ENCODE assay signal across 1 cellular context in the genomic region with DNA sequence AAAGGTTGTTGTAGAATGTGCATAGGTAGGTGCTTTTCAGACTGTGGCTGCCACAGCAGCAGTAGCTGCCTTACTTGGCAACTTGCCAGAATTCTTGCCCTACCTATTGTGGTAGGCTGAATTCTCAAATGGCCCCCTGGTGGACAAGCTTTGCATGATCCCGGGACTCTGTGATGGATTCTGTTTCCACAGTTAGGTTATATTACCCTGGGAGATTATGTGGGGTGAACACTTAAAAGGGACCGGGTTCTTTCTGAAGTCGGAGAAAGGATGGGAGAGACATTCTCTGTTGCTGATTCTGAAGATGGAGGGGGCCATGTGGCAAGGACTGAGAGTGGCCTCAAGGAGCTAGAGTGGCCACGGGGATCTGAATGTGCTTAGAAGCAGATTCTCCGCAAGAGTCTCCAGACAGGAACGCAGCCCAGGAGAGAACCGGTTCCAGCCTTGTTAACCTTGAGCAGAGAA.
TF ChIP-seq lines count a peak whose summit lies in the region.

No MANE protein-coding gene starts in this region.

TF ChIP-seq in HepG2, 621 proteins besides CTCF, POLR2A, EP300 and RAD21 (continued from another document):
- 0 out of 2 replicates have a peak, but pooled peaks have one; percentile 26 for TF ChIP-seq ZGPAT (CRISPR knock-in tag; IDR thresholded peaks at IDR 0.05)
- TF ChIP-seq FOSL2 (CRISPR knock-in tag; IDR thresholded peaks at IDR 0.05) = peak; percentile 23; the same call in 1 of the 2 replicates
- no peak for TF ChIP-seq ZNF660 (CRISPR knock-in tag; IDR thresholded peaks at IDR 0.05; ENCODE audit: borderline replicate concordance, low read depth)
- no peak for TF ChIP-seq TOPORS (CRISPR knock-in tag; IDR thresholded peaks at IDR 0.05)
- TF ChIP-seq SAFB2 (CRISPR knock-in tag; IDR thresholded peaks at IDR 0.05; ENCODE audit: borderline replicate concordance, low read depth) = no peak
- no peak for TF ChIP-seq ZNF225 (CRISPR knock-in tag; IDR thresholded peaks at IDR 0.05)
- TF ChIP-seq NR2F6 (IDR thresholded peaks at IDR 0.05) = no peak; the same call in 1 of the 2 replicates
- no peak for TF ChIP-seq NR2F6 (CRISPR knock-in tag; IDR thresholded peaks at IDR 0.05)
- no peak for TF ChIP-seq ATAD3A (CRISPR knock-in tag; IDR thresholded peaks at IDR 0.05)
- TF ChIP-seq MTA1 (CRISPR knock-in tag; IDR thresholded peaks at IDR 0.05; ENCODE audit: borderline replicate concordance) = no peak
- TF ChIP-seq ATF2 (CRISPR knock-in tag; IDR thresholded peaks at IDR 0.05) = 0 out of 2 replicates have a peak, but pooled peaks have one; percentile 28
- TF ChIP-seq THAP11 (CRISPR knock-in tag; IDR thresholded peaks at IDR 0.05) = 0 out of 2 replicates have a peak, but pooled peaks have one; percentile 15
- no peak for TF ChIP-seq KDM3A (CRISPR knock-in tag; IDR thresholded peaks at IDR 0.05; ENCODE audit: low read depth)
- TF ChIP-seq, protein P1, sequence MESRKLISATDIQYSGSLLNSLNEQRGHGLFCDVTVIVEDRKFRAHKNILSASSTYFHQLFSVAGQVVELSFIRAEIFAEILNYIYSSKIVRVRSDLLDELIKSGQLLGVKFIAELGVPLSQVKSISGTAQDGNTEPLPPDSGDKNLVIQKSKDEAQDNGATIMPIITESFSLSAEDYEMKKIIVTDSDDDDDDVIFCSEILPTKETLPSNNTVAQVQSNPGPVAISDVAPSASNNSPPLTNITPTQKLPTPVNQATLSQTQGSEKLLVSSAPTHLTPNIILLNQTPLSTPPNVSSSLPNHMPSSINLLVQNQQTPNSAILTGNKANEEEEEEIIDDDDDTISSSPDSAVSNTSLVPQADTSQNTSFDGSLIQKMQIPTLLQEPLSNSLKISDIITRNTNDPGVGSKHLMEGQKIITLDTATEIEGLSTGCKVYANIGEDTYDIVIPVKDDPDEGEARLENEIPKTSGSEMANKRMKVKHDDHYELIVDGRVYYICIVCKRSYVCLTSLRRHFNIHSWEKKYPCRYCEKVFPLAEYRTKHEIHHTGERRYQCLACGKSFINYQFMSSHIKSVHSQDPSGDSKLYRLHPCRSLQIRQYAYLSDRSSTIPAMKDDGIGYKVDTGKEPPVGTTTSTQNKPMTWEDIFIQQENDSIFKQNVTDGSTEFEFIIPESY (CRISPR knock-in tag; IDR thresholded peaks at IDR 0.05) = peak; percentile 15; the same call in 1 of the 2 replicates
- TF ChIP-seq, protein P2, sequence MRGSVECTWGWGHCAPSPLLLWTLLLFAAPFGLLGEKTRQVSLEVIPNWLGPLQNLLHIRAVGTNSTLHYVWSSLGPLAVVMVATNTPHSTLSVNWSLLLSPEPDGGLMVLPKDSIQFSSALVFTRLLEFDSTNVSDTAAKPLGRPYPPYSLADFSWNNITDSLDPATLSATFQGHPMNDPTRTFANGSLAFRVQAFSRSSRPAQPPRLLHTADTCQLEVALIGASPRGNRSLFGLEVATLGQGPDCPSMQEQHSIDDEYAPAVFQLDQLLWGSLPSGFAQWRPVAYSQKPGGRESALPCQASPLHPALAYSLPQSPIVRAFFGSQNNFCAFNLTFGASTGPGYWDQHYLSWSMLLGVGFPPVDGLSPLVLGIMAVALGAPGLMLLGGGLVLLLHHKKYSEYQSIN (CRISPR knock-in tag; IDR thresholded peaks at IDR 0.05; ENCODE audit: borderline replicate concordance) = no peak
- no peak for TF ChIP-seq ZNF703 (CRISPR knock-in tag; IDR thresholded peaks at IDR 0.05; ENCODE audit: borderline replicate concordance)
- TF ChIP-seq, protein P3, sequence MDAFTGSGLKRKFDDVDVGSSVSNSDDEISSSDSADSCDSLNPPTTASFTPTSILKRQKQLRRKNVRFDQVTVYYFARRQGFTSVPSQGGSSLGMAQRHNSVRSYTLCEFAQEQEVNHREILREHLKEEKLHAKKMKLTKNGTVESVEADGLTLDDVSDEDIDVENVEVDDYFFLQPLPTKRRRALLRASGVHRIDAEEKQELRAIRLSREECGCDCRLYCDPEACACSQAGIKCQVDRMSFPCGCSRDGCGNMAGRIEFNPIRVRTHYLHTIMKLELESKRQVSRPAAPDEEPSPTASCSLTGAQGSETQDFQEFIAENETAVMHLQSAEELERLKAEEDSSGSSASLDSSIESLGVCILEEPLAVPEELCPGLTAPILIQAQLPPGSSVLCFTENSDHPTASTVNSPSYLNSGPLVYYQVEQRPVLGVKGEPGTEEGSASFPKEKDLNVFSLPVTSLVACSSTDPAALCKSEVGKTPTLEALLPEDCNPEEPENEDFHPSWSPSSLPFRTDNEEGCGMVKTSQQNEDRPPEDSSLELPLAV (CRISPR knock-in tag; conservative IDR thresholded peaks at IDR 0.05; ENCODE audit: low read depth) = no peak
- peak; percentile 49; the same call in 1 of the 2 replicates for TF ChIP-seq ZNF574 (CRISPR knock-in tag; IDR thresholded peaks at IDR 0.05)
- 0 out of 2 replicates have a peak, but pooled peaks have one; percentile 35 for TF ChIP-seq ZNF331 (CRISPR knock-in tag; IDR thresholded peaks at IDR 0.05)
- peak; percentile 41 for TF ChIP-seq GATAD2A (CRISPR knock-in tag; IDR thresholded peaks at IDR 0.05)
- 0 out of 2 replicates have a peak, but pooled peaks have one; percentile 16 for TF ChIP-seq GATAD1 (CRISPR knock-in tag; IDR thresholded peaks at IDR 0.05)
- no peak for TF ChIP-seq ZNF558 (CRISPR knock-in tag; IDR thresholded peaks at IDR 0.05; ENCODE audit: borderline replicate concordance)
- TF ChIP-seq, protein P4, sequence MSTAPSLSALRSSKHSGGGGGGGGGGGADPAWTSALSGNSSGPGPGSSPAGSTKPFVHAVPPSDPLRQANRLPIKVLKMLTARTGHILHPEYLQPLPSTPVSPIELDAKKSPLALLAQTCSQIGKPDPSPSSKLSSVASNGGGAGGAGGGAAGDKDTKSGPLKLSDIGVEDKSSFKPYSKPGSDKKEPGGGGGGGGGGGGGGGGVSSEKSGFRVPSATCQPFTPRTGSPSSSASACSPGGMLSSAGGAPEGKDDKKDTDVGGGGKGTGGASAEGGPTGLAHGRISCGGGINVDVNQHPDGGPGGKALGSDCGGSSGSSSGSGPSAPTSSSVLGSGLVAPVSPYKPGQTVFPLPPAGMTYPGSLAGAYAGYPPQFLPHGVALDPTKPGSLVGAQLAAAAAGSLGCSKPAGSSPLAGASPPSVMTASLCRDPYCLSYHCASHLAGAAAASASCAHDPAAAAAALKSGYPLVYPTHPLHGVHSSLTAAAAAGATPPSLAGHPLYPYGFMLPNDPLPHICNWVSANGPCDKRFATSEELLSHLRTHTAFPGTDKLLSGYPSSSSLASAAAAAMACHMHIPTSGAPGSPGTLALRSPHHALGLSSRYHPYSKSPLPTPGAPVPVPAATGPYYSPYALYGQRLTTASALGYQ (CRISPR knock-in tag; IDR thresholded peaks at IDR 0.05) = no peak
- no peak for TF ChIP-seq KDM5B (CRISPR knock-in tag; IDR thresholded peaks at IDR 0.05; ENCODE audit: borderline replicate concordance)
- no peak for TF ChIP-seq SNRNP70 (IDR thresholded peaks at IDR 0.05; ENCODE audit: low read depth, low read length)
- TF ChIP-seq ZNF563 (CRISPR knock-in tag; IDR thresholded peaks at IDR 0.05) = peak; percentile 61; the same call in 1 of the 2 replicates
- 0 out of 4 replicates have a peak, but pooled peaks of 1 of the 2 experiments have one; percentile 27 for TF ChIP-seq KLF16 (CRISPR knock-in tag; IDR thresholded peaks at IDR 0.05)
- peak; percentile 40; the same call in 1 of the 2 replicates for TF ChIP-seq SALL1 (CRISPR knock-in tag; IDR thresholded peaks at IDR 0.05)
